1 cellular context compared by ENCODE assay signal in the genomic region with DNA sequence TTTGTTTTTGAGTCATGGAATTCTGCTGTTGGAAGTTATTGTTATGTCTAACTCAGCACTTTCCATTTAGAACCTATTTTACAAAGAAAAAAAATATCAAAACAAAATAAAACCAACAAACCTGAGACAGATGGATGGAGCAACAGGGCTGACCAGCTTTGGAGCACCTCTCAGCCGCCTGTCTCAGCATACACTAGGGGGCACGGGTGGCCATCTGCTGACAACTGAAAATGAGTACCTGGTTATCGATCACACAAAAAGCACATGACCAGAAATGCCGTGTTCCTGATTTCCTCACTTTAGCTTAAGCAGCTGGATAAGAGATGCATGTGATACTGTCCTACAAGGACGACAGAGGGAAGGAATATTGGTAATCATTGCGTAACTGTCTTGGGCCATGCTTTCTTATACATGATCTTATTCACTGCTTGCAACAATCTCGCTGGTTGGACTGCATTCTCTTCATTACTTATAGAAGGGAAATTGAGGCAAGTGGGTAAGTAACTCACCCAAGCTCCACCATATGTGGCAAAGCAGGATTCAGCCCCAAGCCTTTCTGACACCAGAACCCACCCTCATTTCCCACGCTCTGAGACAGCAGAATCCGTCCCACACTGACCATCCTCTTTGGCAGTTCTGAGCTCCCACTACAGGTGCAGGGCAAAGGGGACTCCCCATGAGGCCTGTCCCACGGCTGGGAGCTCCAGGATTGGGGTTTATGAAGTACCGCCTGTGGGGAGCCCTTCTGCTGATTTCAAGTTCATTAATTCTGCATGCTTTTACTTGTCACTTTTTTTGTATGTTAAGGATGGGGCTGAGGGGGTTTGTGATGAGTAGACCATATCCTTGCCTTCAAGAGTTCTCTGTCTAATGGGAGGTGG.
A peak's percentile ranks its signal among the peaks of the same experiment; 100 is the strongest.
TF ChIP-seq lines count a peak whose summit lies in the region.

No MANE protein-coding gene starts in this region.

TF ChIP-seq in H1, 55 proteins besides CTCF, POLR2A, EP300 and RAD21:
- TF ChIP-seq YY1 (IDR thresholded peaks at IDR 0.05; ENCODE audit: low read depth, low read length) (no peak), CEBPB (IDR thresholded peaks at IDR 0.05; ENCODE audit: low read depth, low read length) (peak; percentile 58)
